ENCODE assay signal across 9 cellular contexts in genomic region chr1:101081496-101082282, GRCh38. TPM values are rescaled to one million over a fixed set of nuclear protein-coding genes. Genes with fewer than 3 reads are reported as not detected.
DNase-seq lines count a peak whose midpoint lies in the region; ATAC-seq and TF ChIP-seq lines count a peak whose summit lies in the region.
"Had no signal": no experiment of that assay in that cellular context is flagged by ENCODE, and none has a peak within 500 bp of the region (broad histone marks: within the 10 kb centered on the region; RNA-seq: fewer than 3 reads in every experiment).

No MANE protein-coding gene starts in this region.

- intact Hi-C loops in PC-3 (cut with micrococcal nuclease), result no loop called here

- H4K20me1 ChIP-seq in DND-41 (ENCODE audit: insufficient read depth, low read length) (no peaks in the 10 kb centered on the region), PC-3 (ENCODE audit: low read length) (no peaks in the 10 kb centered on the region)

- H3K4me3 ChIP-seq in DND-41 (ENCODE audit: low read depth in 1 of 2, low read length in 2 of 2) (no peak overlapping the region), PC-3 (ENCODE audit: low read length) (no peak overlapping the region), gastroesophageal sphincter (no peak overlapping the region)

- H3K9me3 ChIP-seq in DND-41 (ENCODE audit: insufficient read depth, low read length, severe bottlenecking), result no peaks in the 10 kb centered on the region
- H3K9me3 ChIP-seq in PC-3 (ENCODE audit: low read length), result no peaks in the 10 kb centered on the region
- H3K9me3 ChIP-seq in gastroesophageal sphincter, result no peaks in the 10 kb centered on the region

- H3K36me3 ChIP-seq in DND-41 (ENCODE audit: insufficient read depth, low read length) (peaks cover 11% of the 10 kb centered on the region; the same call in 1 of the 2 replicates), PC-3 (ENCODE audit: low read depth, low read length) (no peaks in the 10 kb centered on the region), gastroesophageal sphincter (no peaks in the 10 kb centered on the region)

- TF ChIP-seq EP300 in gastroesophageal sphincter (IDR thresholded peaks at IDR 0.05), result no peak

- no peaks in the 10 kb centered on the region for H3K79me2 ChIP-seq in DND-41 (ENCODE audit: insufficient read depth, low read length)
- no peaks in the 10 kb centered on the region for H3K79me2 ChIP-seq in PC-3 (ENCODE audit: low read length)

- peaks cover 21% of the 10 kb centered on the region for H3K36me3 Mint-ChIP-seq in mesothelial cell of epicardium

- DNase-seq in DND-41 (peak; percentile 17), mesothelial cell of epicardium (ENCODE audit: low spot score in 2 of 2, unreplicated experiment in 2 of 2) (no peak), RKO (ENCODE audit: low spot score) (no peak), NCI-H524 treated with DMSO at 0.1 percent for 48 hours (lab: John Stamatoyannopoulos, UW) (no peak), PC-3 (no peak)
- peak; percentile 3 to 7 for DNase-seq in activated CD4-positive, alpha-beta T cell treated with anti-CD3 and anti-CD28 coated beads, Interleukin-2, amount 50 U/mL, for 4 hours

- H3K27ac ChIP-seq in DND-41 (ENCODE audit: low read length), result no peak overlapping the region; the same call in 1 of the 2 replicates
- H3K27ac ChIP-seq in PC-3 (ENCODE audit: low read length), result no peak overlapping the region
- no peak overlapping the region for H3K27ac ChIP-seq in gastroesophageal sphincter

- H3K9me2 ChIP-seq in PC-3 (replicated peaks; ENCODE audit: low read length), result no peaks in the 10 kb centered on the region

- H3K4me1 ChIP-seq in DND-41 (ENCODE audit: insufficient read depth, low read length) (peaks cover 8% of the 10 kb centered on the region), PC-3 (ENCODE audit: insufficient read depth, low read length) (no peaks in the 10 kb centered on the region), gastroesophageal sphincter (peaks cover 0 to 6% (median 0%) of the 10 kb centered on the region in 3 donors)

- H3F3A ChIP-seq in PC-3 (ENCODE audit: low read length, unreplicated experiment), result no peaks in the 10 kb centered on the region

- H3K9me3 Mint-ChIP-seq in mesothelial cell of epicardium, result peaks cover 4% of the 10 kb centered on the region

- POLR2A ChIA-PET in PC-3 (lab: Charles Lee; ENCODE audit: unreplicated experiment), result no interaction called here

- H2AFZ ChIP-seq in DND-41 (ENCODE audit: low read depth, low read length) (no peak overlapping the region), PC-3 (ENCODE audit: low read length) (no peak overlapping the region)

- CTCF ChIA-PET in PC-3 (lab: Charles Lee), result interaction anchor here (0.7 kb wide), 1 partner anchor 345 kb away, joined by 3 read pairs; no protein-coding TSS in a partner anchor

- ATAC-seq in DND-41 (ENCODE audit: insufficient read depth, low read depth) (peak; percentile 83), HG02763 (IDR thresholded peaks at IDR 0.05; ENCODE audit: unreplicated experiment) (peak; percentile 65), PC-3 (no peak), gastroesophageal sphincter (no peak)
- ATAC-seq: HCT116 had no signal

- H3K4me2 ChIP-seq in DND-41 (ENCODE audit: insufficient read depth, low read length) (no peak overlapping the region), PC-3 (ENCODE audit: low read length) (no peak overlapping the region)

- TF ChIP-seq POLR2A in gastroesophageal sphincter (IDR thresholded peaks at IDR 0.05), result no peak

- H3K9ac ChIP-seq in DND-41 (ENCODE audit: low read depth, low read length) (no peak overlapping the region), PC-3 (ENCODE audit: low read length) (no peak overlapping the region)

- WGBS in gastroesophageal sphincter (ENCODE audit: low coverage in 1 of 2), 2 donors, result 66 to 89% methylated on average over 6 to 7 of the region's 8 CpGs

- TF ChIP-seq CTCF in DND-41 (IDR thresholded peaks at IDR 0.05; ENCODE audit: borderline replicate concordance, extremely low read depth, low read length, poor library complexity, severe bottlenecking) (no peak), mesothelial cell of epicardium (IDR thresholded peaks at IDR 0.05; ENCODE audit: unreplicated experiment) (no peak), PC-3 (conservative IDR thresholded peaks at IDR 0.05; ENCODE audit: low read depth, low read length) (no peak), gastroesophageal sphincter (IDR thresholded peaks at IDR 0.05) (no peak)

- H3K4me1 Mint-ChIP-seq in mesothelial cell of epicardium, result peaks cover 14% of the 10 kb centered on the region

- no TSS peak for BruUV-seq in PC-3 (replicated peaks; lab: Mats Ljungman, UMichigan)

- peak overlapping the region; percentile 68 for H3K27ac Mint-ChIP-seq in mesothelial cell of epicardium

- no peak overlapping the region for H3K4me3 Mint-ChIP-seq in mesothelial cell of epicardium

- H3K27me3 Mint-ChIP-seq in mesothelial cell of epicardium (ENCODE audit: low read depth), result no peaks in the 10 kb centered on the region

- H3K27me3 ChIP-seq in DND-41 (ENCODE audit: insufficient read depth, low read length, poor library complexity) (no peaks in the 10 kb centered on the region), PC-3 (ENCODE audit: low read length) (no peaks in the 10 kb centered on the region), gastroesophageal sphincter (no peaks in the 10 kb centered on the region)

RNA-seq across cellular contexts. Expression of gene DPH5, which starts 56.1 kb away (rescaled TPM):
- total RNA-seq in mesothelial cell of epicardium (58.6 to 65.5 TPM (median 61.7 TPM) in 3 replicates), PC-3 (2014; rRNA removed) (24.9 and 32.8 TPM in 2 replicates), gastroesophageal sphincter (10 to 100 TPM; 14.8 to 26.8 (median 20.5) TPM)

Comparison
In these comparisons a context has a peak if more than half of its experiments do, and no peak if none do; other contexts are left out.
1. ATAC-seq: peak in DND-41 (single experiment) and HG02763 (single experiment); none in PC-3 (single experiment) and gastroesophageal sphincter (single experiment).
2. DNase-seq: peak in DND-41 (single experiment) and activated CD4-positive, alpha-beta T cell treated with anti-CD3 and anti-CD28 coated beads, Interleukin-2, amount 50 U/mL, for 4 hours (2 of 2); none in mesothelial cell of epicardium (0 of 2), RKO (single experiment), NCI-H524 treated with DMSO at 0.1 percent for 48 hours (single experiment) and PC-3 (single experiment).